Comparison of ENCODE assay signal across 9 cellular contexts in the genomic region with DNA sequence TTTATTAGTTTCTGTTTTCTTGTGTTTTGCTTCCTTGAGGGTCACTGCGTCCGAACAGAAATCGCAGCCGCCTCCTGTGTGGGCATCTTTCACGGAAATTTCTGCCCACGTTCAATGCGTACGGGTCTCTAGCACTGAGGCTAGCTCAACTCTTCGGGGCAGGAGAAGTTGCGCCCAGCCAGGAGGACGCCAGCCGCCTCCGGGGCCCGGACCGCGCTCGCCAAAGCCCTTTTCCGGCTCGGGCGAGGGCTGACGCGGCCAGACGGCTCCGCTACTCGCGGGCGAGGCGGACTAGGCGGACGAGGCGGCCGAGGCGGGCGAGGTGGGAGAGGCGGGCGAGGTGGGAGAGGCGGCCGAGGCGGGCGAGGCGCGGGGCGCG. TPM values are rescaled to one million over a fixed set of nuclear protein-coding genes. Genes with fewer than 3 reads are reported as not detected.
DNase-seq lines count a peak whose midpoint lies in the region; ATAC-seq and TF ChIP-seq lines count a peak whose summit lies in the region.
"Had no signal": no experiment of that assay in that cellular context is flagged by ENCODE, and none has a peak within 500 bp of the region (broad histone marks: within the 10 kb centered on the region; RNA-seq: fewer than 3 reads in every experiment).

No MANE protein-coding gene starts in this region.

- H2BK5ac ChIP-seq in H9 (ENCODE audit: insufficient read length, low read length) = no peak overlapping the region

- H4K5ac ChIP-seq in H9 (ENCODE audit: insufficient read length, low read depth, low read length) = no peak overlapping the region

- H3K14ac ChIP-seq in H9 (ENCODE audit: insufficient read depth, low read length) = no peak overlapping the region

- peak overlapping the region in 1 of 2 experiments; percentile 68; a peak in 3 of 5 replicates for H3K4me3 Mint-ChIP-seq in H9

- H3K18ac ChIP-seq in H9 (ENCODE audit: insufficient read length, low read depth, low read length) = no peak overlapping the region

- H4K8ac ChIP-seq in H9 (replicated peaks; ENCODE audit: insufficient read length, low read depth, low read length) = no peak overlapping the region

- peak overlapping the region; percentile 47 for H3K4me3 ChIP-seq in skeletal muscle satellite cell (ENCODE audit: low read length)

- no peak overlapping the region for H3K4ac ChIP-seq in H9 (ENCODE audit: low read depth, low read length)

- no peak for TF ChIP-seq CTCF in H9 (conservative IDR thresholded peaks at IDR 0.05)

- H3K36me3 ChIP-seq in skeletal muscle satellite cell (ENCODE audit: insufficient read depth, low read length) = no peaks in the 10 kb centered on the region

- no peak overlapping the region for H3T11ph ChIP-seq in H9 (ENCODE audit: low read length)

- H3K27ac ChIP-seq in H9 (ENCODE audit: insufficient read length, low read depth, low read length) = no peak overlapping the region
- H3K27ac ChIP-seq: HL-60 had no signal

- H2BK15ac ChIP-seq in H9 (ENCODE audit: low read depth, low read length) = no peak overlapping the region

- H4K91ac ChIP-seq in H9 (ENCODE audit: insufficient read length, low read depth, low read length) = no peak overlapping the region

- H2BK12ac ChIP-seq in H9 (ENCODE audit: insufficient read length, low read depth, low read length) = no peak overlapping the region

- no peak for ATAC-seq in GM19455 (IDR thresholded peaks at IDR 0.05; ENCODE audit: unreplicated experiment)
- ATAC-seq in HG03342 (IDR thresholded peaks at IDR 0.05; ENCODE audit: unreplicated experiment) = no peak

- H3K4me2 ChIP-seq in H9 (ENCODE audit: insufficient read depth, insufficient read length, low read length) (peak overlapping the region; percentile 28), skeletal muscle satellite cell (ENCODE audit: low read length) (peak overlapping the region; percentile 72)

- DNase-seq in H9 (no peak), astrocyte of the hippocampus (ENCODE audit: low read depth, low spot score) (peak; percentile 9), iPS-NIHi11 (ENCODE audit: low spot score) (peak; percentile 44)
- no peak for DNase-seq in stimulated activated CD4-positive, alpha-beta T cell treated with anti-CD3 and anti-CD28 coated beads, Interleukin-1b, Interleukin-23, amount 100 ng/mL, for 48 hours

- H2BK20ac ChIP-seq in H9 (ENCODE audit: low read depth, low read length, poor library complexity, severe bottlenecking) = no peak overlapping the region

- H3K36me3 Mint-ChIP-seq in H9 (ENCODE audit: insufficient read depth in 1 of 3, low read depth in 3 of 3) = no peaks in the 10 kb centered on the region

- H3K4me1 ChIP-seq in H9 (ENCODE audit: insufficient read depth, low read length) (peaks cover 4% of the 10 kb centered on the region; the same call in 1 of the 2 replicates), skeletal muscle satellite cell (ENCODE audit: control insufficient read depth, insufficient read depth, low read length) (peaks cover 10% of the 10 kb centered on the region)

- H3K27ac Mint-ChIP-seq in H9 = no peak overlapping the region

- H2BK120ac ChIP-seq in H9 (ENCODE audit: low read depth, low read length, poor library complexity, severe bottlenecking) = no peak overlapping the region

- H4K20me1 ChIP-seq in H9 (ENCODE audit: control insufficient read depth, insufficient read depth, insufficient read length) = no peaks in the 10 kb centered on the region

- no peak overlapping the region for H2AK5ac ChIP-seq in H9 (ENCODE audit: insufficient read length, low read length)

- no peaks in the 10 kb centered on the region for H3K9me3 ChIP-seq in H9 (ENCODE audit: control insufficient read depth, low read depth, low read length)
- no peaks in the 10 kb centered on the region for H3K9me3 ChIP-seq in skeletal muscle satellite cell (replicated peaks; ENCODE audit: low read length)

- WGBS in H9 (ENCODE audit: extremely low coverage, insufficient read length, low lambda C conversion rate) = no CpG with 5 or more reads among the region's 44 CpGs

- H3K27me3 ChIP-seq in H9 (ENCODE audit: insufficient read depth, low read length) (peaks cover 78% of the 10 kb centered on the region), skeletal muscle satellite cell (ENCODE audit: control insufficient read depth, insufficient read depth, low read length) (peaks cover 48% of the 10 kb centered on the region)

- no peak overlapping the region for H2AFZ ChIP-seq in H9 (ENCODE audit: low read length)

- no peak overlapping the region for H3K9ac ChIP-seq in H9 (ENCODE audit: extremely low read depth, insufficient read length, low read length)
- H3K9ac ChIP-seq in skeletal muscle satellite cell (ENCODE audit: low read depth, low read length) = peak overlapping the region; percentile 58

- peaks cover 0 to 12% of the 10 kb centered on the region in 2 experiments; a peak in 2 of 5 replicates for H3K9me3 Mint-ChIP-seq in H9

- no peaks in the 10 kb centered on the region for H3K79me2 ChIP-seq in H9 (ENCODE audit: insufficient read depth, low read length)

- H3K4me1 Mint-ChIP-seq in H9 = peaks cover 40 to 58% of the 10 kb centered on the region in 2 experiments

- H3K23me2 ChIP-seq in H9 (ENCODE audit: insufficient read length, low read depth, low read length, poor library complexity, severe bottlenecking) = peaks cover 7% of the 10 kb centered on the region

- no peak overlapping the region for H3K56ac ChIP-seq in H9 (ENCODE audit: insufficient read length, low read depth, low read length)

- peaks cover 98% of the 10 kb centered on the region for H3K27me3 Mint-ChIP-seq in H9 (ENCODE audit: low read depth)

- H3K23ac ChIP-seq in H9 (ENCODE audit: insufficient read length, low read depth, low read length) = no peak overlapping the region

- no peaks in the 10 kb centered on the region for H3K79me1 ChIP-seq in H9 (ENCODE audit: insufficient read depth, low read depth, low read length, poor library complexity, severe bottlenecking)

RNA-seq across cellular contexts. Expression of a gene that starts 0.8 kb away (rescaled TPM):
- not detected in 2 replicates for total RNA-seq in H9 (2021)
- total RNA-seq in skeletal muscle satellite cell (2012; rRNA removed) = under 0.01 TPM in 1 of 2 replicates, not detected in the other
- total RNA-seq: T-helper 1 cell treated with Interleukin-12 subunit alpha and Interleukin-12 subunit beta and Interleukin-4 antibody, amounts not matched to agents 30 ng/mL and 1 ng/mL, for 36 hours had no signal

Comparison
In these comparisons a context has a peak if more than half of its experiments do, and no peak if none do; other contexts are left out.
1. DNase-seq: peak in astrocyte of the hippocampus (single experiment) and iPS-NIHi11 (single experiment); none in H9 (single experiment) and stimulated activated CD4-positive, alpha-beta T cell treated with anti-CD3 and anti-CD28 coated beads, Interleukin-1b, Interleukin-23, amount 100 ng/mL, for 48 hours (single experiment).